In the genomic region with DNA sequence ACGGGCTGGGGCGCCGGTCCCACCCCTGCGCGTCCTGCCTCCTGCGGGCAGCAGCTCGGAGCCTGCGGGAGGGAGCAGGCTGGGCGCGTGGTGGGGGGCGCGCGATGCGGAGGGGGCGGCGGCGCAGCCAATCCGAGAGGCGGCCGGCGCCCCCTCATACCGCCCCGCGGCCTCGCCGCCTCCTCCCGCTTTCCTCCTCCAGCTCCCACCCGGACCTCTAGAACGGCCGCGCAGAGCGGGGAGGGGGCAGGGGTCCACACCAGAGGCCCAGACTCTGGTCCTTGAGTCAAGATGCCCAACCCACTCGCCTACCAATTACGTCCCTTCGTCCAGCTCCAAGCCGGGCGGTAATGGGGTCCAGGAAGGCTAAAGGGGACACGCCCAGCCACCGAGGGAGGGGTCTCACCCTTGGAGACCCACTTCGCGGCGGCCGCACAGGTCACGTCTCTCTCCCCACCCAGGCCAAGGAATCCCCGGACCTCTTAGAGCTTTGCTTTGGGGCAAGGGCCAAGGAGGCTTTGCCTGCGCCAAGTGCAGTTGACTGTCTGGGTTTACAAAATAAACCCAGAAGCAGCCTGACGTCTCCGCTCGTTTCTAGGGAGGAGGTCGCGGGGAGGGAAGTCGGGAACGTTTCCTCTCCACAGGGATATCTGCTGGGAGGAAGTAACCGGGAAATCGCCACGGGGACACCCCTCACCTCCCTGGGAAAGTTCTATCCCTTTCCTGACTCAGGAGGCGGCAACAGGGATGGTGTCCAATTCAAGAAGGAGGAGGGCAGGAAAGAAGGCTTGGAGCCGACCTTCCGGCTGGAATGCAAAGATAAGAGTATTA, we compare ENCODE assay signal across 1 cellular context.
TF ChIP-seq lines count a peak whose summit lies in the region.

A gene with protein sequence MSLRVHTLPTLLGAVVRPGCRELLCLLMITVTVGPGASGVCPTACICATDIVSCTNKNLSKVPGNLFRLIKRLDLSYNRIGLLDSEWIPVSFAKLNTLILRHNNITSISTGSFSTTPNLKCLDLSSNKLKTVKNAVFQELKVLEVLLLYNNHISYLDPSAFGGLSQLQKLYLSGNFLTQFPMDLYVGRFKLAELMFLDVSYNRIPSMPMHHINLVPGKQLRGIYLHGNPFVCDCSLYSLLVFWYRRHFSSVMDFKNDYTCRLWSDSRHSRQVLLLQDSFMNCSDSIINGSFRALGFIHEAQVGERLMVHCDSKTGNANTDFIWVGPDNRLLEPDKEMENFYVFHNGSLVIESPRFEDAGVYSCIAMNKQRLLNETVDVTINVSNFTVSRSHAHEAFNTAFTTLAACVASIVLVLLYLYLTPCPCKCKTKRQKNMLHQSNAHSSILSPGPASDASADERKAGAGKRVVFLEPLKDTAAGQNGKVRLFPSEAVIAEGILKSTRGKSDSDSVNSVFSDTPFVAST (minus strand): TSS at position 66 of the 831 bp plus-strand sequence. CDS start 957 bp downstream, outside the sequence.

TF ChIP-seq in HEK293, 187 proteins besides CTCF, POLR2A, EP300 and RAD21 (continued from another document):
- TF ChIP-seq, protein P1, sequence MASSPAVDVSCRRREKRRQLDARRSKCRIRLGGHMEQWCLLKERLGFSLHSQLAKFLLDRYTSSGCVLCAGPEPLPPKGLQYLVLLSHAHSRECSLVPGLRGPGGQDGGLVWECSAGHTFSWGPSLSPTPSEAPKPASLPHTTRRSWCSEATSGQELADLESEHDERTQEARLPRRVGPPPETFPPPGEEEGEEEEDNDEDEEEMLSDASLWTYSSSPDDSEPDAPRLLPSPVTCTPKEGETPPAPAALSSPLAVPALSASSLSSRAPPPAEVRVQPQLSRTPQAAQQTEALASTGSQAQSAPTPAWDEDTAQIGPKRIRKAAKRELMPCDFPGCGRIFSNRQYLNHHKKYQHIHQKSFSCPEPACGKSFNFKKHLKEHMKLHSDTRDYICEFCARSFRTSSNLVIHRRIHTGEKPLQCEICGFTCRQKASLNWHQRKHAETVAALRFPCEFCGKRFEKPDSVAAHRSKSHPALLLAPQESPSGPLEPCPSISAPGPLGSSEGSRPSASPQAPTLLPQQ (tag by site-specific recombination; IDR thresholded peaks at IDR 0.05) = 0 out of 2 replicates have a peak, but pooled peaks have one; percentile 17
- no peak for TF ChIP-seq ZNF416 (tag by site-specific recombination; IDR thresholded peaks at IDR 0.05)
- no peak for TF ChIP-seq ZNF48 (tag by site-specific recombination; IDR thresholded peaks at IDR 0.05)
- TF ChIP-seq, protein P2, sequence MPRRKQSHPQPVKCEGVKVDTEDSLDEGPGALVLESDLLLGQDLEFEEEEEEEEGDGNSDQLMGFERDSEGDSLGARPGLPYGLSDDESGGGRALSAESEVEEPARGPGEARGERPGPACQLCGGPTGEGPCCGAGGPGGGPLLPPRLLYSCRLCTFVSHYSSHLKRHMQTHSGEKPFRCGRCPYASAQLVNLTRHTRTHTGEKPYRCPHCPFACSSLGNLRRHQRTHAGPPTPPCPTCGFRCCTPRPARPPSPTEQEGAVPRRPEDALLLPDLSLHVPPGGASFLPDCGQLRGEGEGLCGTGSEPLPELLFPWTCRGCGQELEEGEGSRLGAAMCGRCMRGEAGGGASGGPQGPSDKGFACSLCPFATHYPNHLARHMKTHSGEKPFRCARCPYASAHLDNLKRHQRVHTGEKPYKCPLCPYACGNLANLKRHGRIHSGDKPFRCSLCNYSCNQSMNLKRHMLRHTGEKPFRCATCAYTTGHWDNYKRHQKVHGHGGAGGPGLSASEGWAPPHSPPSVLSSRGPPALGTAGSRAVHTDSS (tag by site-specific recombination; IDR thresholded peaks at IDR 0.05) = no peak; the same call in 1 of the 2 replicates
- TF ChIP-seq, protein P3, sequence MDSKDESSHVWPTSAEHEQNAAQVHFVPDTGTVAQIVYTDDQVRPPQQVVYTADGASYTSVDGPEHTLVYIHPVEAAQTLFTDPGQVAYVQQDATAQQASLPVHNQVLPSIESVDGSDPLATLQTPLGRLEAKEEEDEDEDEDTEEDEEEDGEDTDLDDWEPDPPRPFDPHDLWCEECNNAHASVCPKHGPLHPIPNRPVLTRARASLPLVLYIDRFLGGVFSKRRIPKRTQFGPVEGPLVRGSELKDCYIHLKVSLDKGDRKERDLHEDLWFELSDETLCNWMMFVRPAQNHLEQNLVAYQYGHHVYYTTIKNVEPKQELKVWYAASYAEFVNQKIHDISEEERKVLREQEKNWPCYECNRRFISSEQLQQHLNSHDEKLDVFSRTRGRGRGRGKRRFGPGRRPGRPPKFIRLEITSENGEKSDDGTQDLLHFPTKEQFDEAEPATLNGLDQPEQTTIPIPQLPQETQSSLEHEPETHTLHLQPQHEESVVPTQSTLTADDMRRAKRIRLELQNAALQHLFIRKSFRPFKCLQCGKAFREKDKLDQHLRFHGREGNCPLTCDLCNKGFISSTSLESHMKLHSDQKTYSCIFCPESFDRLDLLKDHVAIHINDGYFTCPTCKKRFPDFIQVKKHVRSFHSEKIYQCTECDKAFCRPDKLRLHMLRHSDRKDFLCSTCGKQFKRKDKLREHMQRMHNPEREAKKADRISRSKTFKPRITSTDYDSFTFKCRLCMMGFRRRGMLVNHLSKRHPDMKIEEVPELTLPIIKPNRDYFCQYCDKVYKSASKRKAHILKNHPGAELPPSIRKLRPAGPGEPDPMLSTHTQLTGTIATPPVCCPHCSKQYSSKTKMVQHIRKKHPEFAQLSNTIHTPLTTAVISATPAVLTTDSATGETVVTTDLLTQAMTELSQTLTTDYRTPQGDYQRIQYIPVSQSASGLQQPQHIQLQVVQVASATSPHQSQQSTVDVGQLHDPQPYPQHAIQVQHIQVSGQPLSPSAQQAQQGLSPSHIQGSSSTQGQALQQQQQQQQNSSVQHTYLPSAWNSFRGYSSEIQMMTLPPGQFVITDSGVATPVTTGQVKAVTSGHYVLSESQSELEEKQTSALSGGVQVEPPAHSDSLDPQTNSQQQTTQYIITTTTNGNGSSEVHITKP (tag by site-specific recombination; IDR thresholded peaks at IDR 0.05) = peak; percentile 93; the same call in 1 of the 2 replicates
- TF ChIP-seq KLF10 (tag by site-specific recombination; IDR thresholded peaks at IDR 0.05) = peak; percentile 47; the same call in 1 of the 2 replicates
- no peak for TF ChIP-seq BCL11A (tag by site-specific recombination; IDR thresholded peaks at IDR 0.05; ENCODE audit: low read depth)
- TF ChIP-seq SALL2 (tag by site-specific recombination; IDR thresholded peaks at IDR 0.05; ENCODE audit: borderline replicate concordance) = no peak
- no peak for TF ChIP-seq FEZF1 (tag by site-specific recombination; IDR thresholded peaks at IDR 0.05)
- TF ChIP-seq, protein P4, sequence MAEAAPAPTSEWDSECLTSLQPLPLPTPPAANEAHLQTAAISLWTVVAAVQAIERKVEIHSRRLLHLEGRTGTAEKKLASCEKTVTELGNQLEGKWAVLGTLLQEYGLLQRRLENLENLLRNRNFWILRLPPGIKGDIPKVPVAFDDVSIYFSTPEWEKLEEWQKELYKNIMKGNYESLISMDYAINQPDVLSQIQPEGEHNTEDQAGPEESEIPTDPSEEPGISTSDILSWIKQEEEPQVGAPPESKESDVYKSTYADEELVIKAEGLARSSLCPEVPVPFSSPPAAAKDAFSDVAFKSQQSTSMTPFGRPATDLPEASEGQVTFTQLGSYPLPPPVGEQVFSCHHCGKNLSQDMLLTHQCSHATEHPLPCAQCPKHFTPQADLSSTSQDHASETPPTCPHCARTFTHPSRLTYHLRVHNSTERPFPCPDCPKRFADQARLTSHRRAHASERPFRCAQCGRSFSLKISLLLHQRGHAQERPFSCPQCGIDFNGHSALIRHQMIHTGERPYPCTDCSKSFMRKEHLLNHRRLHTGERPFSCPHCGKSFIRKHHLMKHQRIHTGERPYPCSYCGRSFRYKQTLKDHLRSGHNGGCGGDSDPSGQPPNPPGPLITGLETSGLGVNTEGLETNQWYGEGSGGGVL (tag by site-specific recombination; IDR thresholded peaks at IDR 0.05) = peak; percentile 95
- no peak for TF ChIP-seq ZNF548 (tag by site-specific recombination; IDR thresholded peaks at IDR 0.05)
- TF ChIP-seq, protein P5, sequence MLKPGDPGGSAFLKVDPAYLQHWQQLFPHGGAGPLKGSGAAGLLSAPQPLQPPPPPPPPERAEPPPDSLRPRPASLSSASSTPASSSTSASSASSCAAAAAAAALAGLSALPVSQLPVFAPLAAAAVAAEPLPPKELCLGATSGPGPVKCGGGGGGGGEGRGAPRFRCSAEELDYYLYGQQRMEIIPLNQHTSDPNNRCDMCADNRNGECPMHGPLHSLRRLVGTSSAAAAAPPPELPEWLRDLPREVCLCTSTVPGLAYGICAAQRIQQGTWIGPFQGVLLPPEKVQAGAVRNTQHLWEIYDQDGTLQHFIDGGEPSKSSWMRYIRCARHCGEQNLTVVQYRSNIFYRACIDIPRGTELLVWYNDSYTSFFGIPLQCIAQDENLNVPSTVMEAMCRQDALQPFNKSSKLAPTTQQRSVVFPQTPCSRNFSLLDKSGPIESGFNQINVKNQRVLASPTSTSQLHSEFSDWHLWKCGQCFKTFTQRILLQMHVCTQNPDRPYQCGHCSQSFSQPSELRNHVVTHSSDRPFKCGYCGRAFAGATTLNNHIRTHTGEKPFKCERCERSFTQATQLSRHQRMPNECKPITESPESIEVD (tag by site-specific recombination; IDR thresholded peaks at IDR 0.05) = no peak
- TF ChIP-seq ZNF155 (tag by site-specific recombination; IDR thresholded peaks at IDR 0.05) = no peak
- no peak for TF ChIP-seq ZNF366 (tag by site-specific recombination; conservative IDR thresholded peaks at IDR 0.05)
- no peak for TF ChIP-seq ZNF266 (tag by site-specific recombination; IDR thresholded peaks at IDR 0.05; ENCODE audit: low read depth)
- TF ChIP-seq, protein P6, sequence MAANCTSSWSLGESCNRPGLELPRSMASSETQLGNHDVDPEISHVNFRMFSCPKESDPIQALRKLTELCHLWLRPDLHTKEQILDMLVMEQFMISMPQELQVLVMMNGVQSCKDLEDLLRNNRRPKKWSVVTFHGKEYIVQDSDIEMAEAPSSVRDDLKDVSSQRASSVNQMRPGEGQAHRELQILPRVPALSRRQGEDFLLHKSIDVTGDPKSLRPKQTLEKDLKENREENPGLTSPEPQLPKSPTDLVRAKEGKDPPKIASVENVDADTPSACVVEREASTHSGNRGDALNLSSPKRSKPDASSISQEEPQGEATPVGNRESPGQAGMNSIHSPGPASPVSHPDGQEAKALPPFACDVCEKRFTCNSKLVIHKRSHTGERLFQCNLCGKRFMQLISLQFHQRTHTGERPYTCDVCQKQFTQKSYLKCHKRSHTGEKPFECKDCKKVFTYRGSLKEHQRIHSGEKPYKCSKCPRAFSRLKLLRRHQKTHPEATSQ (tag by site-specific recombination; IDR thresholded peaks at IDR 0.05) = no peak
- no peak for TF ChIP-seq ZNF10 (tag by site-specific recombination; IDR thresholded peaks at IDR 0.05)
- no peak for TF ChIP-seq ZNF629 (tag by site-specific recombination; IDR thresholded peaks at IDR 0.05)
- TF ChIP-seq ZNF24 (tag by site-specific recombination; IDR thresholded peaks at IDR 0.05) = no peak
- TF ChIP-seq, protein P7, sequence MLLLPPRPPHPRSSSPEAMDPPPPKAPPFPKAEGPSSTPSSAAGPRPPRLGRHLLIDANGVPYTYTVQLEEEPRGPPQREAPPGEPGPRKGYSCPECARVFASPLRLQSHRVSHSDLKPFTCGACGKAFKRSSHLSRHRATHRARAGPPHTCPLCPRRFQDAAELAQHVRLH (tag by site-specific recombination; IDR thresholded peaks at IDR 0.05) = no peak
- TF ChIP-seq ZBTB7A (tag by site-specific recombination; IDR thresholded peaks at IDR 0.05; ENCODE audit: low read depth) = no peak; the same call in 1 of the 2 replicates
- TF ChIP-seq ZNF23 (tag by site-specific recombination; IDR thresholded peaks at IDR 0.05; ENCODE audit: borderline replicate concordance) = no peak
